Comparison of ENCODE assay signal across 8 cellular contexts in genomic region chrX:19381326-19381725, GRCh38.
"Had no signal": no experiment of that assay in that cellular context is flagged by ENCODE, and none has a peak within 500 bp of the region (broad histone marks: within the 10 kb centered on the region; RNA-seq: fewer than 3 reads in every experiment).

No MANE protein-coding gene starts in this region.

- H3K9me3 Mint-ChIP-seq: GM23338, HFFc6 had no signal

- H3K4me3 ChIP-seq: GM23338, HAP-1, K562 had no signal

- H3K4me1 Mint-ChIP-seq: GM23338 had no signal

- DNase-seq: HFFc6, KG1 had no signal

- H3K4me2 ChIP-seq: GM23338 had no signal

- H3K4me1 ChIP-seq: HAP-1 had no signal

- H3K27ac Mint-ChIP-seq: GM23338, HFFc6 had no signal

- H3K4me3 Mint-ChIP-seq: GM23338, HFFc6 had no signal

- ATAC-seq: GM23338, HCT116, HepG2, K562 had no signal

- H3K9me3 ChIP-seq: HAP-1 had no signal

- H2AFZ ChIP-seq: GM23338 had no signal

- H3K27ac ChIP-seq: HL-60 had no signal
